ENCODE assay signal across 1 cellular context in the genomic region with DNA sequence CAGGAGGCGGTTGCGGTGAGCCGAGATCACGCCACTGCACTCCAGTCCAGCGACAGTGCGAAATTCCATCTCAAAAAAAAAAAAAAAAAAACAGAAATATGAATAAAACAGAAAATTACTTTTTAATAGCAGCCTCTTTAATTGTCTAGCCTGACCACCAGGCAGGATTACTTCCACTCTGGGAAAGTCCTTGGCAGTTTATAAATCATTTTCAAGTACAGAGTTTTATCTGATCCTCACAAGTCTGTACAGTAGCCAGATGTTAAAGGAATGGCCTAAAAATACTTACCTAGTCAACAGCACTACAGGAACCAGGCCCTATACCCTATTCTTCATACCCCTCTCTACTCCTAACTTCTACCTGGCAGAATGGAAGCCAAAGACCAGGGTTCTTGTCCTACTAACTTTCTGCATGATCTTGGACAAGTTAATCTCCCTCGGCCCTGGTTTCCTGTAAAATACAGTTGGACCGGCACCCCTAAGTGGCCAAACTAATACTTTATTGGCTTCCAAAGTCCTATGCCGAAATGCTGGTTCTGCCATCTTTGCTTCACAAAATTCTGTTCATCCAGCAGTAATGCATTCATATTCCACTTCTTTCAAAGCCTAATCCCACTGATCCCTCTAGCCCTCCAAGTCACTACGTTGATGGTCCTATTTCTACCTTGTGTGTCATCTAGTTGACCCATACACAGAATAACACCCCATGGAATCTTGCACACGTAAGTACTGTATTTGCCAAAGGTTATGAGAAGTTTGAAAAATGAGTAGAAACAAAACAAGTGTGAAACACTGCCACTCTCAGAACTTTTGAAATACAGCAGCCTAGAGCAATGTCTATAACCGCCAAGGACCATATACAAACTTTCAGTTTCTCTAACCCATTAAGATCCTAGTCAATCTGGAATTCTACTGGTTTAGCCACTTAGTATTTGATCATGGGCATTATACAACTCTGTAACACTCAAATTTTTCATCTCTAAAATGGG.
TF ChIP-seq lines count a peak whose summit lies in the region.

No MANE protein-coding gene starts in this region.

TF ChIP-seq in GM12878, 131 proteins besides CTCF, POLR2A, EP300 and RAD21 (continued from another document and continues in another):
- TF ChIP-seq SUPT20H (IDR thresholded peaks at IDR 0.05; ENCODE audit: borderline replicate concordance, control insufficient read depth, low read depth, low read length) (no peak), BRCA1 (IDR thresholded peaks at IDR 0.05; ENCODE audit: low read depth, low read length) (no peak), CHD2 (IDR thresholded peaks at IDR 0.05; ENCODE audit: borderline replicate concordance, low read depth, low read length) (no peak), POU2F2 (IDR thresholded peaks at IDR 0.05; ENCODE audit: borderline replicate concordance, low read depth, low read length) (0 out of 3 replicates have a peak, but pooled peaks have one; percentile 14), BACH1 (IDR thresholded peaks at IDR 0.05; ENCODE audit: borderline replicate concordance) (no peak), ZNF622 (IDR thresholded peaks at IDR 0.05) (no peak), ZBED1 (IDR thresholded peaks at IDR 0.05; ENCODE audit: borderline replicate concordance) (no peak), RBBP5 (conservative IDR thresholded peaks at IDR 0.05) (no peak), CREB1 (IDR thresholded peaks at IDR 0.05; ENCODE audit: low read depth) (no peak), SPI1 (IDR thresholded peaks at IDR 0.05; ENCODE audit: borderline replicate concordance, insufficient read depth, low read depth, low read length) (no peak), NR2C1 (IDR thresholded peaks at IDR 0.05) (no peak), EED (IDR thresholded peaks at IDR 0.05; ENCODE audit: low read depth) (no peak), NR2F1 (conservative IDR thresholded peaks at IDR 0.05) (no peak), GATAD2B (conservative IDR thresholded peaks at IDR 0.05; ENCODE audit: low read depth) (no peak), IKZF1 (conservative IDR thresholded peaks at IDR 0.05) (no peak; the same call in 1 of the 2 replicates), HDAC6 (IDR thresholded peaks at IDR 0.05; ENCODE audit: unreplicated experiment) (no peak), RUNX3 (IDR thresholded peaks at IDR 0.05; ENCODE audit: low read length) (peak; percentile 45), DPF2 (IDR thresholded peaks at IDR 0.05) (no peak), NFIC (IDR thresholded peaks at IDR 0.05; ENCODE audit: low read depth, low read length) (no peak), KLF5 (IDR thresholded peaks at IDR 0.05; ENCODE audit: partially characterized antibody) (no peak), EZH2 (IDR thresholded peaks at IDR 0.05; ENCODE audit: borderline replicate concordance, control insufficient read depth, low read depth, low read length) (no peak), SMARCA5 (IDR thresholded peaks at IDR 0.05) (no peak), TARDBP (IDR thresholded peaks at IDR 0.05; ENCODE audit: borderline replicate concordance) (no peak), NBN (IDR thresholded peaks at IDR 0.05) (no peak), MTA2 (IDR thresholded peaks at IDR 0.05; ENCODE audit: low read depth) (no peak), PKNOX1 (IDR thresholded peaks at IDR 0.05) (peak; percentile 38; the same call in 1 of the 2 replicates)
- TF ChIP-seq, protein P1, sequence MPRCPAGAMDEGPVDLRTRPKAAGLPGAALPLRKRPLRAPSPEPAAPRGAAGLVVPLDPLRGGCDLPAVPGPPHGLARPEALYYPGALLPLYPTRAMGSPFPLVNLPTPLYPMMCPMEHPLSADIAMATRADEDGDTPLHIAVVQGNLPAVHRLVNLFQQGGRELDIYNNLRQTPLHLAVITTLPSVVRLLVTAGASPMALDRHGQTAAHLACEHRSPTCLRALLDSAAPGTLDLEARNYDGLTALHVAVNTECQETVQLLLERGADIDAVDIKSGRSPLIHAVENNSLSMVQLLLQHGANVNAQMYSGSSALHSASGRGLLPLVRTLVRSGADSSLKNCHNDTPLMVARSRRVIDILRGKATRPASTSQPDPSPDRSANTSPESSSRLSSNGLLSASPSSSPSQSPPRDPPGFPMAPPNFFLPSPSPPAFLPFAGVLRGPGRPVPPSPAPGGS (IDR thresholded peaks at IDR 0.05; ENCODE audit: borderline replicate concordance, insufficient read depth, low read depth, low read length, poor library complexity, severe bottlenecking): no peak
- TF ChIP-seq, protein P2, sequence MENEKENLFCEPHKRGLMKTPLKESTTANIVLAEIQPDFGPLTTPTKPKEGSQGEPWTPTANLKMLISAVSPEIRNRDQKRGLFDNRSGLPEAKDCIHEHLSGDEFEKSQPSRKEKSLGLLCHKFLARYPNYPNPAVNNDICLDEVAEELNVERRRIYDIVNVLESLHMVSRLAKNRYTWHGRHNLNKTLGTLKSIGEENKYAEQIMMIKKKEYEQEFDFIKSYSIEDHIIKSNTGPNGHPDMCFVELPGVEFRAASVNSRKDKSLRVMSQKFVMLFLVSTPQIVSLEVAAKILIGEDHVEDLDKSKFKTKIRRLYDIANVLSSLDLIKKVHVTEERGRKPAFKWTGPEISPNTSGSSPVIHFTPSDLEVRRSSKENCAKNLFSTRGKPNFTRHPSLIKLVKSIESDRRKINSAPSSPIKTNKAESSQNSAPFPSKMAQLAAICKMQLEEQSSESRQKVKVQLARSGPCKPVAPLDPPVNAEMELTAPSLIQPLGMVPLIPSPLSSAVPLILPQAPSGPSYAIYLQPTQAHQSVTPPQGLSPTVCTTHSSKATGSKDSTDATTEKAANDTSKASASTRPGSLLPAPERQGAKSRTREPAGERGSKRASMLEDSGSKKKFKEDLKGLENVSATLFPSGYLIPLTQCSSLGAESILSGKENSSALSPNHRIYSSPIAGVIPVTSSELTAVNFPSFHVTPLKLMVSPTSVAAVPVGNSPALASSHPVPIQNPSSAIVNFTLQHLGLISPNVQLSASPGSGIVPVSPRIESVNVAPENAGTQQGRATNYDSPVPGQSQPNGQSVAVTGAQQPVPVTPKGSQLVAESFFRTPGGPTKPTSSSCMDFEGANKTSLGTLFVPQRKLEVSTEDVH (IDR thresholded peaks at IDR 0.05; ENCODE audit: low read depth, partially characterized antibody): no peak
- TF ChIP-seq, protein P3, sequence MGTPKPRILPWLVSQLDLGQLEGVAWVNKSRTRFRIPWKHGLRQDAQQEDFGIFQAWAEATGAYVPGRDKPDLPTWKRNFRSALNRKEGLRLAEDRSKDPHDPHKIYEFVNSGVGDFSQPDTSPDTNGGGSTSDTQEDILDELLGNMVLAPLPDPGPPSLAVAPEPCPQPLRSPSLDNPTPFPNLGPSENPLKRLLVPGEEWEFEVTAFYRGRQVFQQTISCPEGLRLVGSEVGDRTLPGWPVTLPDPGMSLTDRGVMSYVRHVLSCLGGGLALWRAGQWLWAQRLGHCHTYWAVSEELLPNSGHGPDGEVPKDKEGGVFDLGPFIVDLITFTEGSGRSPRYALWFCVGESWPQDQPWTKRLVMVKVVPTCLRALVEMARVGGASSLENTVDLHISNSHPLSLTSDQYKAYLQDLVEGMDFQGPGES (IDR thresholded peaks at IDR 0.05): no peak
- TF ChIP-seq, protein P4, sequence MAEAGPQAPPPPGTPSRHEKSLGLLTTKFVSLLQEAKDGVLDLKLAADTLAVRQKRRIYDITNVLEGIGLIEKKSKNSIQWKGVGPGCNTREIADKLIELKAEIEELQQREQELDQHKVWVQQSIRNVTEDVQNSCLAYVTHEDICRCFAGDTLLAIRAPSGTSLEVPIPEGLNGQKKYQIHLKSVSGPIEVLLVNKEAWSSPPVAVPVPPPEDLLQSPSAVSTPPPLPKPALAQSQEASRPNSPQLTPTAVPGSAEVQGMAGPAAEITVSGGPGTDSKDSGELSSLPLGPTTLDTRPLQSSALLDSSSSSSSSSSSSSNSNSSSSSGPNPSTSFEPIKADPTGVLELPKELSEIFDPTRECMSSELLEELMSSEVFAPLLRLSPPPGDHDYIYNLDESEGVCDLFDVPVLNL (IDR thresholded peaks at IDR 0.05; ENCODE audit: low read depth, low read length): no peak
- TF ChIP-seq, protein P5, sequence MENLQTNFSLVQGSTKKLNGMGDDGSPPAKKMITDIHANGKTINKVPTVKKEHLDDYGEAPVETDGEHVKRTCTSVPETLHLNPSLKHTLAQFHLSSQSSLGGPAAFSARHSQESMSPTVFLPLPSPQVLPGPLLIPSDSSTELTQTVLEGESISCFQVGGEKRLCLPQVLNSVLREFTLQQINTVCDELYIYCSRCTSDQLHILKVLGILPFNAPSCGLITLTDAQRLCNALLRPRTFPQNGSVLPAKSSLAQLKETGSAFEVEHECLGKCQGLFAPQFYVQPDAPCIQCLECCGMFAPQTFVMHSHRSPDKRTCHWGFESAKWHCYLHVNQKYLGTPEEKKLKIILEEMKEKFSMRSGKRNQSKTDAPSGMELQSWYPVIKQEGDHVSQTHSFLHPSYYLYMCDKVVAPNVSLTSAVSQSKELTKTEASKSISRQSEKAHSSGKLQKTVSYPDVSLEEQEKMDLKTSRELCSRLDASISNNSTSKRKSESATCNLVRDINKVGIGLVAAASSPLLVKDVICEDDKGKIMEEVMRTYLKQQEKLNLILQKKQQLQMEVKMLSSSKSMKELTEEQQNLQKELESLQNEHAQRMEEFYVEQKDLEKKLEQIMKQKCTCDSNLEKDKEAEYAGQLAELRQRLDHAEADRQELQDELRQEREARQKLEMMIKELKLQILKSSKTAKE (IDR thresholded peaks at IDR 0.05; ENCODE audit: low read depth, poor library complexity, severe bottlenecking): peak; percentile 21
- TF ChIP-seq, protein P6, sequence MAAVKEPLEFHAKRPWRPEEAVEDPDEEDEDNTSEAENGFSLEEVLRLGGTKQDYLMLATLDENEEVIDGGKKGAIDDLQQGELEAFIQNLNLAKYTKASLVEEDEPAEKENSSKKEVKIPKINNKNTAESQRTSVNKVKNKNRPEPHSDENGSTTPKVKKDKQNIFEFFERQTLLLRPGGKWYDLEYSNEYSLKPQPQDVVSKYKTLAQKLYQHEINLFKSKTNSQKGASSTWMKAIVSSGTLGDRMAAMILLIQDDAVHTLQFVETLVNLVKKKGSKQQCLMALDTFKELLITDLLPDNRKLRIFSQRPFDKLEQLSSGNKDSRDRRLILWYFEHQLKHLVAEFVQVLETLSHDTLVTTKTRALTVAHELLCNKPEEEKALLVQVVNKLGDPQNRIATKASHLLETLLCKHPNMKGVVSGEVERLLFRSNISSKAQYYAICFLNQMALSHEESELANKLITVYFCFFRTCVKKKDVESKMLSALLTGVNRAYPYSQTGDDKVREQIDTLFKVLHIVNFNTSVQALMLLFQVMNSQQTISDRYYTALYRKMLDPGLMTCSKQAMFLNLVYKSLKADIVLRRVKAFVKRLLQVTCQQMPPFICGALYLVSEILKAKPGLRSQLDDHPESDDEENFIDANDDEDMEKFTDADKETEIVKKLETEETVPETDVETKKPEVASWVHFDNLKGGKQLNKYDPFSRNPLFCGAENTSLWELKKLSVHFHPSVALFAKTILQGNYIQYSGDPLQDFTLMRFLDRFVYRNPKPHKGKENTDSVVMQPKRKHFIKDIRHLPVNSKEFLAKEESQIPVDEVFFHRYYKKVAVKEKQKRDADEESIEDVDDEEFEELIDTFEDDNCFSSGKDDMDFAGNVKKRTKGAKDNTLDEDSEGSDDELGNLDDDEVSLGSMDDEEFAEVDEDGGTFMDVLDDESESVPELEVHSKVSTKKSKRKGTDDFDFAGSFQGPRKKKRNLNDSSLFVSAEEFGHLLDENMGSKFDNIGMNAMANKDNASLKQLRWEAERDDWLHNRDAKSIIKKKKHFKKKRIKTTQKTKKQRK (IDR thresholded peaks at IDR 0.05; ENCODE audit: low read depth, low read length): no peak
- TF ChIP-seq, protein P7, sequence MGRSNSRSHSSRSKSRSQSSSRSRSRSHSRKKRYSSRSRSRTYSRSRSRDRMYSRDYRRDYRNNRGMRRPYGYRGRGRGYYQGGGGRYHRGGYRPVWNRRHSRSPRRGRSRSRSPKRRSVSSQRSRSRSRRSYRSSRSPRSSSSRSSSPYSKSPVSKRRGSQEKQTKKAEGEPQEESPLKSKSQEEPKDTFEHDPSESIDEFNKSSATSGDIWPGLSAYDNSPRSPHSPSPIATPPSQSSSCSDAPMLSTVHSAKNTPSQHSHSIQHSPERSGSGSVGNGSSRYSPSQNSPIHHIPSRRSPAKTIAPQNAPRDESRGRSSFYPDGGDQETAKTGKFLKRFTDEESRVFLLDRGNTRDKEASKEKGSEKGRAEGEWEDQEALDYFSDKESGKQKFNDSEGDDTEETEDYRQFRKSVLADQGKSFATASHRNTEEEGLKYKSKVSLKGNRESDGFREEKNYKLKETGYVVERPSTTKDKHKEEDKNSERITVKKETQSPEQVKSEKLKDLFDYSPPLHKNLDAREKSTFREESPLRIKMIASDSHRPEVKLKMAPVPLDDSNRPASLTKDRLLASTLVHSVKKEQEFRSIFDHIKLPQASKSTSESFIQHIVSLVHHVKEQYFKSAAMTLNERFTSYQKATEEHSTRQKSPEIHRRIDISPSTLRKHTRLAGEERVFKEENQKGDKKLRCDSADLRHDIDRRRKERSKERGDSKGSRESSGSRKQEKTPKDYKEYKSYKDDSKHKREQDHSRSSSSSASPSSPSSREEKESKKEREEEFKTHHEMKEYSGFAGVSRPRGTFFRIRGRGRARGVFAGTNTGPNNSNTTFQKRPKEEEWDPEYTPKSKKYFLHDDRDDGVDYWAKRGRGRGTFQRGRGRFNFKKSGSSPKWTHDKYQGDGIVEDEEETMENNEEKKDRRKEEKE (IDR thresholded peaks at IDR 0.05): no peak
- TF ChIP-seq, protein P8, sequence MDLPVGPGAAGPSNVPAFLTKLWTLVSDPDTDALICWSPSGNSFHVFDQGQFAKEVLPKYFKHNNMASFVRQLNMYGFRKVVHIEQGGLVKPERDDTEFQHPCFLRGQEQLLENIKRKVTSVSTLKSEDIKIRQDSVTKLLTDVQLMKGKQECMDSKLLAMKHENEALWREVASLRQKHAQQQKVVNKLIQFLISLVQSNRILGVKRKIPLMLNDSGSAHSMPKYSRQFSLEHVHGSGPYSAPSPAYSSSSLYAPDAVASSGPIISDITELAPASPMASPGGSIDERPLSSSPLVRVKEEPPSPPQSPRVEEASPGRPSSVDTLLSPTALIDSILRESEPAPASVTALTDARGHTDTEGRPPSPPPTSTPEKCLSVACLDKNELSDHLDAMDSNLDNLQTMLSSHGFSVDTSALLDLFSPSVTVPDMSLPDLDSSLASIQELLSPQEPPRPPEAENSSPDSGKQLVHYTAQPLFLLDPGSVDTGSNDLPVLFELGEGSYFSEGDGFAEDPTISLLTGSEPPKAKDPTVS (IDR thresholded peaks at IDR 0.05; ENCODE audit: low read depth, low read length): no peak
